Comparison of ENCODE assay signal across 8 cellular contexts in the genomic region with DNA sequence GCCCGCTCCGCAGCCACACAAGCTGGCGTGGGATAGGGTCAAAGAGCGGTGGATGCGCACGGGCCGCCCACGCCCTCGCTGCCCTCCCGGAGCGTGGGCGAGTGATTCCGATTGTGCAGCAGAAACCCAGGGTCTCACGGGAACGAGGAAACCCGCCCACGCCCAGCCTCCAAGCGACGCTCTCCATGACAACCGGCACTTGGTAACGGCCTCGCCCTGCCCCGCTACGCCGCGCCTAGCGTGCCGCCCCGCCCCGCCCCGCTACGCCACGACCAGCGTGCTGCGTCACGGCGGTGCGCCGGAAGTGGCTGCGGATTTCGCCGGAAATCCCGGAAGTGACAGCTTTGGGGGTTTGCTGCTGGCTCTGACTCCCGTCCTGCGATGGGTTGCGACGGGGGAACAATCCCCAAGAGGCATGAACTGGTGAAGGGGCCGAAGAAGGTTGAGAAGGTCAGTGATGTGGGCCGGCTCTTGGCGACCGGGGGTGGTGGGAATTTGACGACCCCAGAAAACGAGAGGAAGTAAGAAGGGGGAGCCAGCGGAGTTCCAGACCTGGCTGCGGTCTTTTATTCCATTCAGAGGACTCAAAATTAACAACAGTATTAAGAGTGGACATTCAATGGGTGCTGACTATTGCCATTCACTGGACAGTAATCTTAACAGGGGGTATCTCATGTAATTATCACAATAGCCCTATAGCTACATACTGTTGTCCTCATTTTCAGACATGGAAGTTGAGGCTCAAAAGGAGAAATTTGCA. TPM values are rescaled to one million over a fixed set of nuclear protein-coding genes. Genes with fewer than 3 reads are reported as not detected.
DNase-seq lines count a peak whose midpoint lies in the region; ATAC-seq, FAIRE-seq and TF ChIP-seq lines count a peak whose summit lies in the region.

A gene with protein sequence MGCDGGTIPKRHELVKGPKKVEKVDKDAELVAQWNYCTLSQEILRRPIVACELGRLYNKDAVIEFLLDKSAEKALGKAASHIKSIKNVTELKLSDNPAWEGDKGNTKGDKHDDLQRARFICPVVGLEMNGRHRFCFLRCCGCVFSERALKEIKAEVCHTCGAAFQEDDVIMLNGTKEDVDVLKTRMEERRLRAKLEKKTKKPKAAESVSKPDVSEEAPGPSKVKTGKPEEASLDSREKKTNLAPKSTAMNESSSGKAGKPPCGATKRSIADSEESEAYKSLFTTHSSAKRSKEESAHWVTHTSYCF (plus strand): TSS at position 311 of the 760 bp plus-strand sequence. CDS start 71 bp downstream, at position 382.

- H3K4me2 ChIP-seq in OCI-LY3 (ENCODE audit: low read length) (peak within 1 kb of the TSS; percentile 95), endothelial cell of umbilical vein (ENCODE audit: insufficient read depth, low read length) (peak within 1 kb of the TSS; percentile 91)

- H3K27ac ChIP-seq in HUES64 (ENCODE audit: low read depth, low read length) = no peak within 1 kb of the TSS
- peak within 1 kb of the TSS; percentile 95 for H3K27ac ChIP-seq in OCI-LY3 (ENCODE audit: low read length)
- H3K27ac ChIP-seq in endothelial cell of umbilical vein (ENCODE audit: insufficient read depth, low read depth, low read length) = peak within 1 kb of the TSS; percentile 87

- peak within 1 kb of the TSS; percentile 78 for H3K9ac ChIP-seq in HUES64 (ENCODE audit: low read depth, low read length)
- peak within 1 kb of the TSS; percentile 78 for H3K9ac ChIP-seq in OCI-LY3 (ENCODE audit: low read length)
- H3K9ac ChIP-seq in endothelial cell of umbilical vein (replicated peaks; ENCODE audit: extremely low read depth, insufficient read depth, low read length) = peak within 1 kb of the TSS; percentile 94

- intact Hi-C loops in endothelial cell of umbilical vein (cut with micrococcal nuclease) = loop anchor here (1.0 kb wide), 5 partner anchors 46 to 110 kb away; a partner anchor contains a TSS

- H3K9me1 ChIP-seq in endothelial cell of umbilical vein (replicated peaks; ENCODE audit: control insufficient read depth, extremely low read depth, insufficient read depth, low read length) = no peaks in the 10 kb centered on the region

- TF ChIP-seq CTCF in D721Med (IDR thresholded peaks at IDR 0.05; ENCODE audit: insufficient read depth, missing control alignments) = no peak
- no peak for TF ChIP-seq CTCF in OCI-LY3 (IDR thresholded peaks at IDR 0.05; ENCODE audit: low read depth, low read length)
- TF ChIP-seq CTCF in endothelial cell of umbilical vein (IDR thresholded peaks at IDR 0.05; ENCODE audit: extremely low read depth in 1 of 2, insufficient read depth in 1 of 2, low read depth in 1 of 2, low read length in 2 of 2) = no peak

- WGBS in HUES64 = under 1% methylated on average over 55 of the region's 55 CpGs

- no peaks in the 10 kb centered on the region for H4K20me1 ChIP-seq in OCI-LY3 (ENCODE audit: insufficient read depth, low read length)
- H4K20me1 ChIP-seq in endothelial cell of umbilical vein (replicated peaks; ENCODE audit: control insufficient read depth, extremely low read depth, insufficient read depth, low read length) = no peaks in the 10 kb centered on the region

- H3K4me3 ChIP-seq in HUES64 (ENCODE audit: low read length) = peak within 1 kb of the TSS; percentile 98
- peak within 1 kb of the TSS; percentile 87 for H3K4me3 ChIP-seq in OCI-LY3 (ENCODE audit: low read length)
- H3K4me3 ChIP-seq in endothelial cell of umbilical vein (replicated peaks in 1 of 3; ENCODE audit: insufficient read depth in 1 of 3, low read depth in 1 of 3, low read length in 3 of 3) = peak within 1 kb of the TSS; percentile 83 to 95 (median 92)

- FAIRE-seq in D721Med (lab: Jason Lieb, UNC) (no peak), endothelial cell of umbilical vein (lab: Jason Lieb, UNC) (peak; percentile 97)

- dilution Hi-C loops in endothelial cell of umbilical vein (cut with MboI; ENCODE audit: extremely low pct_ligation_motif_present, low sequenced_read_pairs) = no loop called here

- no peaks in the 10 kb centered on the region; the same call in 1 of the 2 replicates for H3K27me3 ChIP-seq in HUES64 (ENCODE audit: insufficient read depth, low read length)
- H3K27me3 ChIP-seq in OCI-LY3 (ENCODE audit: low read depth, low read length) = no peaks in the 10 kb centered on the region
- peaks cover 0 to 3% of the 10 kb centered on the region in 2 experiments for H3K27me3 ChIP-seq in endothelial cell of umbilical vein (ENCODE audit: control insufficient read depth in 2 of 2, insufficient read depth in 2 of 2, low read length in 2 of 2)

- DNase-seq in D721Med (ENCODE audit: insufficient read length, low spot score) (peak; percentile 59), endothelial cell of umbilical vein (ENCODE audit: low read depth, low spot score) (peak; percentile 95), midbrain (lab: John Stamatoyannopoulos, UW) (peak; percentile 96)
- peak; percentile 99 for DNase-seq in activated CD8-positive, alpha-beta memory T cell treated with anti-CD3 and anti-CD28 coated beads, Interleukin-2, amount 50 U/mL, for 48 hours
- DNase-seq in stimulated activated CD8-positive, alpha-beta memory T cell treated with anti-CD3 and anti-CD28 coated beads, Interleukin-15, amount 100 ng/mL, for 48 hours (ENCODE audit: low read depth in 2 of 2) = peak; percentile 95

- H3K36me3 ChIP-seq in HUES64 (ENCODE audit: insufficient read depth, low read length) (peaks cover 11% of the 10 kb centered on the region), OCI-LY3 (replicated peaks; ENCODE audit: low read depth, low read length) (peaks cover 20% of the 10 kb centered on the region), endothelial cell of umbilical vein (ENCODE audit: control insufficient read depth in 2 of 2, extremely low read depth in 1 of 2, insufficient read depth in 2 of 2, low read length in 2 of 2) (peaks cover 0 to 1% of the 10 kb centered on the region in 2 experiments)

- BruUV-seq in endothelial cell of umbilical vein (replicated peaks; lab: Mats Ljungman, UMichigan) = TSS peak; percentile 66

- peak; percentile 78 for TF ChIP-seq POLR2A in endothelial cell of umbilical vein (IDR thresholded peaks at IDR 0.05; ENCODE audit: low read depth, low read length)

- no peaks in the 10 kb centered on the region for H3K9me3 ChIP-seq in HUES64 (ENCODE audit: insufficient read depth, low read depth, low read length)
- no peaks in the 10 kb centered on the region for H3K9me3 ChIP-seq in OCI-LY3 (ENCODE audit: insufficient read depth, low read length)
- H3K9me3 ChIP-seq in endothelial cell of umbilical vein (replicated peaks; ENCODE audit: control insufficient read depth, insufficient read depth, low read length) = no peaks in the 10 kb centered on the region

- peak within 1 kb of the TSS; percentile 8; the same call in 1 of the 2 replicates for H2AFZ ChIP-seq in OCI-LY3 (ENCODE audit: low read depth, low read length)
- peak within 1 kb of the TSS; percentile 91 for H2AFZ ChIP-seq in endothelial cell of umbilical vein (ENCODE audit: low read depth, low read length)

- H3K4me1 ChIP-seq in HUES64 (ENCODE audit: insufficient read depth, low read length) = peaks cover 10% of the 10 kb centered on the region; the same call in 1 of the 2 replicates
- peaks cover 44% of the 10 kb centered on the region for H3K4me1 ChIP-seq in OCI-LY3 (ENCODE audit: low read length)
- peaks cover 7% of the 10 kb centered on the region for H3K4me1 ChIP-seq in endothelial cell of umbilical vein (ENCODE audit: control insufficient read depth, extremely low read depth, insufficient read depth, low read length)

- H3K79me2 ChIP-seq in OCI-LY3 (ENCODE audit: low read length) (peaks cover 41% of the 10 kb centered on the region), endothelial cell of umbilical vein (ENCODE audit: control insufficient read depth, insufficient read depth, low read length) (peaks cover 25% of the 10 kb centered on the region)

- peak; percentile 98 for ATAC-seq in GM21515 (IDR thresholded peaks at IDR 0.05; ENCODE audit: unreplicated experiment)

- CTCF ChIA-PET in endothelial cell of umbilical vein (lab: Charles Lee) = interaction anchor here (1.1 kb wide), 1 partner anchor 56 kb away, joined by 5 read pairs; a partner anchor contains a TSS

- POLR2A ChIA-PET in endothelial cell of umbilical vein (lab: Charles Lee) = no interaction called here

TF ChIP-seq in endothelial cell of umbilical vein, 7 proteins besides CTCF, POLR2A, EP300 and RAD21:
- no peak for TF ChIP-seq MYC (IDR thresholded peaks at IDR 0.05; ENCODE audit: low read depth, low read length)
- no peak for TF ChIP-seq FOS (IDR thresholded peaks at IDR 0.05; ENCODE audit: borderline replicate concordance, insufficient read depth, low read length)
- TF ChIP-seq POLR2AphosphoS5 (IDR thresholded peaks at IDR 0.05; ENCODE audit: insufficient read depth, low read depth, low read length) = peak; percentile 92
- TF ChIP-seq GATA2 (IDR thresholded peaks at IDR 0.05; ENCODE audit: insufficient read depth, insufficient read length, low read depth, low read length) = no peak
- TF ChIP-seq, protein P1, sequence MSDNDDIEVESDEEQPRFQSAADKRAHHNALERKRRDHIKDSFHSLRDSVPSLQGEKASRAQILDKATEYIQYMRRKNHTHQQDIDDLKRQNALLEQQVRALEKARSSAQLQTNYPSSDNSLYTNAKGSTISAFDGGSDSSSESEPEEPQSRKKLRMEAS (IDR thresholded peaks at IDR 0.05; ENCODE audit: insufficient read depth, insufficient read length) = peak; percentile 40
- TF ChIP-seq JUN (IDR thresholded peaks at IDR 0.05; ENCODE audit: borderline replicate concordance, insufficient read depth, insufficient read length, low read depth) = no peak
- no peak for TF ChIP-seq EZH2 (IDR thresholded peaks at IDR 0.05; ENCODE audit: borderline replicate concordance, low read depth, low read length, severe bottlenecking)
TF ChIP-seq in endothelial cell of umbilical vein: peak in this region for 2.

RNA-seq across cellular contexts. Expression of the gene that starts here (rescaled TPM):
- 38.8 TPM for polyA plus RNA-seq in HUES64 (2013, experiment 1 of 2)
- polyA plus RNA-seq in HUES64 (2013, experiment 2 of 2) = 44.5 TPM
- total RNA-seq in endothelial cell of umbilical vein = 82.2 and 84.7 TPM in 2 replicates
- 61.3 and 68.8 TPM in 2 replicates for polyA plus RNA-seq in endothelial cell of umbilical vein
- 71.9 and 84.2 TPM in 2 replicates for polyA plus RNA-seq in endothelial cell of umbilical vein (2011; cell fraction: cytosol; rRNA removed)
- polyA plus RNA-seq in endothelial cell of umbilical vein (2011; cell fraction: nucleus; rRNA removed) = 53.4 and 62.0 TPM in 2 replicates
- 88.3 and 89.1 TPM in 2 replicates for polyA plus RNA-seq in endothelial cell of umbilical vein (2012)
- polyA minus RNA-seq in endothelial cell of umbilical vein = 52.8 and 56.8 TPM in 2 replicates
- polyA minus RNA-seq in endothelial cell of umbilical vein (2011; cell fraction: cytosol; rRNA and poly(A)+ RNA removed) = 32.4 TPM
- 16.4 and 17.0 TPM in 2 replicates for polyA minus RNA-seq in endothelial cell of umbilical vein (2011; cell fraction: nucleus; rRNA and poly(A)+ RNA removed)
